7 cellular contexts compared by ENCODE assay signal in genomic region chr14:69400154-69400553, GRCh38. TPM values are rescaled to one million over a fixed set of nuclear protein-coding genes. Genes with fewer than 3 reads are reported as not detected.
DNase-seq lines count a peak whose midpoint lies in the region; ATAC-seq and TF ChIP-seq lines count a peak whose summit lies in the region.

No MANE protein-coding gene starts in this region.

- H2BK15ac ChIP-seq in H9 (ENCODE audit: low read depth, low read length) = no peak overlapping the region

- peaks cover 35% of the 10 kb centered on the region; the same call in 1 of the 2 replicates for H3K79me2 ChIP-seq in H9 (ENCODE audit: insufficient read depth, low read length)

- H3K56ac ChIP-seq in H9 (ENCODE audit: insufficient read length, low read depth, low read length) = no peak overlapping the region

- no peak overlapping the region for H2AK5ac ChIP-seq in H9 (ENCODE audit: insufficient read length, low read length)

- H3K9me3 ChIP-seq in H9 (ENCODE audit: control insufficient read depth, low read depth, low read length) (no peaks in the 10 kb centered on the region), SK-N-MC (ENCODE audit: low read depth, low read length) (no peaks in the 10 kb centered on the region)

- H3K79me1 ChIP-seq in H9 (ENCODE audit: insufficient read depth, low read depth, low read length, poor library complexity, severe bottlenecking) = peaks cover 3% of the 10 kb centered on the region

- H3T11ph ChIP-seq in H9 (ENCODE audit: low read length) = no peak overlapping the region

- no peak overlapping the region for H2BK120ac ChIP-seq in H9 (ENCODE audit: low read depth, low read length, poor library complexity, severe bottlenecking)

- H3K14ac ChIP-seq in H9 (ENCODE audit: insufficient read depth, low read length) = no peak overlapping the region

- no peak overlapping the region for H4K8ac ChIP-seq in H9 (replicated peaks; ENCODE audit: insufficient read length, low read depth, low read length)

- H3K27ac ChIP-seq in H9 (ENCODE audit: insufficient read length, low read depth, low read length) (no peak overlapping the region), SK-N-MC (no peak overlapping the region)

- H3K18ac ChIP-seq in H9 (ENCODE audit: insufficient read length, low read depth, low read length) = no peak overlapping the region

- DNase-seq in H9 (no peak), SK-N-MC (ENCODE audit: low read depth, low spot score) (no peak), epithelial cell of proximal tubule (ENCODE audit: low read depth) (no peak), retinal pigment epithelial cell (ENCODE audit: low read depth) (no peak), NCI-H2081 treated with DMSO at 0.1 percent for 48 hours (lab: John Stamatoyannopoulos, UW) (no peak)

- H4K20me1 ChIP-seq in H9 (ENCODE audit: control insufficient read depth, insufficient read depth, insufficient read length) = no peaks in the 10 kb centered on the region

- H3K27me3 ChIP-seq in H9 (ENCODE audit: insufficient read depth, low read length) = no peaks in the 10 kb centered on the region

- H3K4me1 ChIP-seq in H9 (ENCODE audit: insufficient read depth, low read length) = 0 out of 2 replicates have a peak, but pooled peaks cover 2% of the 10 kb centered on the region

- no CpG with 5 or more reads among the region's 6 CpGs for WGBS in H9 (ENCODE audit: extremely low coverage, insufficient read length, low lambda C conversion rate)

- no peaks in the 10 kb centered on the region for H3K27me3 Mint-ChIP-seq in H9 (ENCODE audit: low read depth)

- H2BK12ac ChIP-seq in H9 (ENCODE audit: insufficient read length, low read depth, low read length) = no peak overlapping the region

- peak overlapping the region; percentile 97 for H3K4me2 ChIP-seq in H9 (ENCODE audit: insufficient read depth, insufficient read length, low read length)

- no peaks in the 10 kb centered on the region for H3K9me3 Mint-ChIP-seq in H9

- H3K4me1 Mint-ChIP-seq in H9 = peaks cover 26 to 30% of the 10 kb centered on the region in 2 experiments

- H3K23ac ChIP-seq in H9 (ENCODE audit: insufficient read length, low read depth, low read length) = no peak overlapping the region

- H3K9ac ChIP-seq in H9 (ENCODE audit: extremely low read depth, insufficient read length, low read length) (peak overlapping the region; percentile 10), SK-N-MC (ENCODE audit: insufficient read length) (peak overlapping the region; percentile 99)

- no peak overlapping the region for H3K4ac ChIP-seq in H9 (ENCODE audit: low read depth, low read length)

- ATAC-seq in HG03442 (IDR thresholded peaks at IDR 0.05; ENCODE audit: unreplicated experiment) (no peak), GM21723 (IDR thresholded peaks at IDR 0.05; ENCODE audit: unreplicated experiment) (no peak)

- no peak for TF ChIP-seq CTCF in H9 (conservative IDR thresholded peaks at IDR 0.05)
- TF ChIP-seq CTCF in epithelial cell of proximal tubule (conservative IDR thresholded peaks at IDR 0.05; ENCODE audit: low read depth, low read length) = no peak
- TF ChIP-seq CTCF in retinal pigment epithelial cell (conservative IDR thresholded peaks at IDR 0.05; ENCODE audit: low read depth, low read length) = no peak

- H4K5ac ChIP-seq in H9 (ENCODE audit: insufficient read length, low read depth, low read length) = no peak overlapping the region

- H4K91ac ChIP-seq in H9 (ENCODE audit: insufficient read length, low read depth, low read length) = no peak overlapping the region

- peak overlapping the region; percentile 91 to 94 for H3K4me3 Mint-ChIP-seq in H9

- H3K36me3 Mint-ChIP-seq in H9 (ENCODE audit: insufficient read depth in 1 of 3, low read depth in 3 of 3) = peaks cover 13 to 21% (median 20%) of the 10 kb centered on the region in 3 experiments; a peak in 5 of 7 replicates

- peaks cover 31% of the 10 kb centered on the region for H3K36me3 ChIP-seq in SK-N-MC (ENCODE audit: insufficient read depth, low read length)

- no peak overlapping the region; a peak in 1 of 7 replicates for H3K27ac Mint-ChIP-seq in H9

- H3K4me3 ChIP-seq in SK-N-MC = peak overlapping the region; percentile 97
- H3K4me3 ChIP-seq in epithelial cell of proximal tubule (ENCODE audit: low read depth, low read length) = peak overlapping the region; percentile 80
- peak overlapping the region; percentile 1 for H3K4me3 ChIP-seq in retinal pigment epithelial cell (ENCODE audit: low read length)

- no peak overlapping the region for H2BK5ac ChIP-seq in H9 (ENCODE audit: insufficient read length, low read length)

- peaks cover 12% of the 10 kb centered on the region for H3K23me2 ChIP-seq in H9 (ENCODE audit: insufficient read length, low read depth, low read length, poor library complexity, severe bottlenecking)

- H2BK20ac ChIP-seq in H9 (ENCODE audit: low read depth, low read length, poor library complexity, severe bottlenecking) = no peak overlapping the region

- no peak overlapping the region for H2AFZ ChIP-seq in H9 (ENCODE audit: low read length)

RNA-seq across cellular contexts. Expression of gene SLC39A9, which starts 1.7 kb away (rescaled TPM):
- 39.8 and 42.2 TPM in 2 replicates for total RNA-seq in H9 (2021)
- total RNA-seq in epithelial cell of proximal tubule = 40.8 and 57.5 TPM in 2 replicates

RNA-seq across cellular contexts. Expression of gene ERH, which starts 2.1 kb away (rescaled TPM):
- total RNA-seq in H9 (2021) = 428 and 443 TPM in 2 replicates
- total RNA-seq in epithelial cell of proximal tubule = 163 and 166 TPM in 2 replicates

Comparison
In these comparisons a context has a peak if more than half of its experiments do, and no peak if none do; other contexts are left out.
1. H3K4me3 ChIP-seq: peak in every context shown above with its lines; median percentile 97 in SK-N-MC; 80 in epithelial cell of proximal tubule; 1 in retinal pigment epithelial cell.